21 cellular contexts compared by ENCODE assay signal in the genomic region with DNA sequence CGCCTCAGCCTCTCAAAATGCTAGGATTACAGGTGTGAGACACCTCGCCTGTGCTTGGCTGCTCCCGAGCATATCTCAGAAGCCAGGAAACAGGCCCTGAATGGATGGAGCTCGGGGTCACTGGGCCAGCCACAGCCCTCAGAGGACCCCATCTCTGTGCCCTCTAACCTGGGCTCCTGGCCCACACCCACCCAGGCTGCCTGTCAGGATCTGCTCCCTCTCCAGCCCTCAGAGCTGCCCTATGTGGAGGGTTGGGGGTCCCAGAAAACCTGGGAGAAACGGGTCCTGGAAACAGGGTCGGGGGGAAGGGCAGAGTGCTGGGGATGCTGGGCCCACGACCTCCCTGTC. TPM values are rescaled to one million over a fixed set of nuclear protein-coding genes. Genes with fewer than 3 reads are reported as not detected.
DNase-seq lines count a peak whose midpoint lies in the region; ATAC-seq, FAIRE-seq and TF ChIP-seq lines count a peak whose summit lies in the region.
"Had no signal": no experiment of that assay in that cellular context is flagged by ENCODE, and none has a peak within 500 bp of the region (broad histone marks: within the 10 kb centered on the region; RNA-seq: fewer than 3 reads in every experiment).

No MANE protein-coding gene starts in this region.

- no TSS peak for BruUV-seq in K562 (replicated peaks; lab: Mats Ljungman, UMichigan)

- no peak for TF ChIP-seq EP300 in K562 (IDR thresholded peaks at IDR 0.05; ENCODE audit: low read length)

- H4K20me1 ChIP-seq in BLaER1 = no peaks in the 10 kb centered on the region
- H4K20me1 ChIP-seq in K562 (replicated peaks; ENCODE audit: control insufficient read depth, insufficient read depth, low read length) = peaks cover 45% of the 10 kb centered on the region

- H3K9ac ChIP-seq in BLaER1 (peak overlapping the region; percentile 85), K562 (ENCODE audit: insufficient read depth in 1 of 2, low read depth in 2 of 2, low read length in 2 of 2) (peak overlapping the region in 1 of 2 experiments; percentile 9; a peak in 1 of 4 replicates)
- H3K9ac ChIP-seq: GM23248 had no signal

- in situ Hi-C loops in K562 (cut with MboI) = loop anchor here (5.0 to 25.0 kb wide), 3 partner anchors 136 to 531 kb away; no protein-coding TSS in a partner anchor

- no peaks in the 10 kb centered on the region for H3K79me2 ChIP-seq in K562 (ENCODE audit: control insufficient read depth, insufficient read depth, low read length)

- CTCF ChIA-PET in K562 (lab: Yijun Ruan, JAX; ENCODE audit: low intra/inter-chr PET ratio) = interaction anchor here (0.6 to 5.5 kb wide), 9 partner anchors 13 to 585 kb away, joined by 3 to 126 read pairs (median 8); a partner anchor contains a TSS

- no peaks in the 10 kb centered on the region for H3K9me3 Mint-ChIP-seq in neural crest cell
- H3K9me3 Mint-ChIP-seq: CD4-positive, CD25-positive, alpha-beta regulatory T cell; CD8-positive, alpha-beta T cell; HFFc6 had no signal

- no peak for ATAC-seq in K562
- ATAC-seq in activated CD4-positive, CD25-positive, alpha-beta regulatory T cell treated with anti-CD3 and anti-CD28 coated beads, Interleukin-2, amount 50 U/mL, for 24 hours = no peak

- TF ChIP-seq CTCF in K562 (IDR thresholded peaks at IDR 0.05 in 2 of 3, conservative IDR thresholded peaks at IDR 0.05 in 1 of 3; ENCODE audit: insufficient read depth in 2 of 3, low read depth in 1 of 3, low read length in 3 of 3) (no peak), neural crest cell (conservative IDR thresholded peaks at IDR 0.05) (no peak)

- POLR2A ChIA-PET in K562 (lab: Yijun Ruan, JAX) = interaction anchor here (0.7 to 1.4 kb wide), 2 partner anchors 38 to 128 kb away, joined by 4 to 5 read pairs; no protein-coding TSS in a partner anchor

- H3K27ac ChIP-seq in BLaER1 (peak overlapping the region; percentile 98), K562 (ENCODE audit: extremely low read depth, low read depth, low read length) (no peak overlapping the region)
- H3K27ac ChIP-seq: A549, C4-2B, GM23248 had no signal

- H3K4me1 Mint-ChIP-seq in neural crest cell = peaks cover 27% of the 10 kb centered on the region

- peak overlapping the region; percentile 97 for H3K4me2 ChIP-seq in BLaER1
- H3K4me2 ChIP-seq in K562 (ENCODE audit: insufficient read depth, low read length) = no peak overlapping the region
- H3K4me2 ChIP-seq: A549 had no signal

- H3K4me3 ChIP-seq in BLaER1 (peak overlapping the region; percentile 67), K562 (no peak overlapping the region), MG63 (no peak overlapping the region)
- H3K4me3 ChIP-seq: A549, HAP-1 had no signal

- H3K27me3 ChIP-seq in BLaER1 (no peaks in the 10 kb centered on the region), K562 (ENCODE audit: control insufficient read depth in 2 of 2, insufficient read depth in 2 of 2, low read length in 2 of 2) (peaks cover 33 to 75% of the 10 kb centered on the region in 2 experiments; a peak in 4 of 5 replicates), MG63 (no peaks in the 10 kb centered on the region)
- H3K27me3 ChIP-seq: BE2C had no signal

- DNase-seq in K562 (ENCODE audit: extremely low read depth in 1 of 4, low spot score in 3 of 4) (no peak), neural crest cell (ENCODE audit: low read depth, low spot score) (no peak), MG63 (no peak)
- no peak for DNase-seq in activated CD8-positive, alpha-beta memory T cell treated with anti-CD3 and anti-CD28 coated beads, Interleukin-2, amount 50 U/mL, for 48 hours
- DNase-seq: 8988T; AML-193; Caco-2; CD8-positive, alpha-beta T cell; DND-41; HFFc6 had no signal

- H3K9me3 ChIP-seq in BLaER1 = no peaks in the 10 kb centered on the region
- no peaks in the 10 kb centered on the region for H3K9me3 ChIP-seq in K562 (replicated peaks; ENCODE audit: control insufficient read depth, insufficient read depth, low read depth, low read length)
- no peaks in the 10 kb centered on the region for H3K9me3 ChIP-seq in MG63
- H3K9me3 ChIP-seq: A549, BE2C, Caco-2, HAP-1 had no signal

- H3K4me3 Mint-ChIP-seq in neural crest cell = no peak overlapping the region
- H3K4me3 Mint-ChIP-seq: CD4-positive, CD25-positive, alpha-beta regulatory T cell; CD8-positive, alpha-beta T cell; HFFc6 had no signal

- TF ChIP-seq RAD21 in K562 (CRISPR knock-in tag; conservative IDR thresholded peaks at IDR 0.05 in 1 of 2, IDR thresholded peaks at IDR 0.05 in 1 of 2) = no peak

- H2AFZ ChIP-seq in K562 (ENCODE audit: low read depth, low read length) = no peak overlapping the region
- H2AFZ ChIP-seq: GM23248 had no signal

- intact Hi-C loops in K562 (cut with micrococcal nuclease) = loop anchor here (5.0 to 10.0 kb wide), 2 partner anchors 36 to 259 kb away; no protein-coding TSS in a partner anchor

- H3K36me3 ChIP-seq in BLaER1 (no peaks in the 10 kb centered on the region), K562 (ENCODE audit: control insufficient read depth, insufficient read depth, low read length) (no peaks in the 10 kb centered on the region), MG63 (no peaks in the 10 kb centered on the region)
- H3K36me3 ChIP-seq: BE2C, HAP-1 had no signal

- TF ChIP-seq POLR2A in K562 (conservative IDR thresholded peaks at IDR 0.05) = no peak

- H3K9me1 ChIP-seq in K562 (ENCODE audit: control insufficient read depth, insufficient read depth, low read length) = no peaks in the 10 kb centered on the region

- no peaks in the 10 kb centered on the region for H3K27me3 Mint-ChIP-seq in neural crest cell (ENCODE audit: low read depth)

- H3K36me3 Mint-ChIP-seq in neural crest cell (ENCODE audit: low read depth) = no peaks in the 10 kb centered on the region
- H3K36me3 Mint-ChIP-seq: CD4-positive, CD25-positive, alpha-beta regulatory T cell; CD8-positive, alpha-beta T cell had no signal

- H3K4me1 ChIP-seq in BLaER1 (peaks cover 98% of the 10 kb centered on the region), K562 (replicated peaks in 1 of 2; ENCODE audit: control insufficient read depth in 2 of 2, insufficient read depth in 2 of 2, low read length in 2 of 2) (peaks cover 0 to 69% of the 10 kb centered on the region in 2 experiments; a peak in 2 of 5 replicates)
- H3K4me1 ChIP-seq: A549, Caco-2, HAP-1 had no signal

- H3K27ac Mint-ChIP-seq in neural crest cell (ENCODE audit: unreplicated experiment) = peak overlapping the region; percentile 50
- H3K27ac Mint-ChIP-seq: CD4-positive, CD25-positive, alpha-beta regulatory T cell; CD8-positive, alpha-beta T cell; HFFc6 had no signal

- no peak for FAIRE-seq in K562 (lab: Jason Lieb, UNC)
- FAIRE-seq: A549, G401.6, GM12892 had no signal

- 2% methylated on average over 7 of the region's 7 CpGs for WGBS in K562 (ENCODE audit: insufficient coverage, low coverage, missing lambda C conversion rate)

RNA-seq across cellular contexts. Expression of a gene that starts 5.2 kb away (rescaled TPM):
- not detected in 2 replicates for total RNA-seq in K562 (2011; cell fraction: chromatin; rRNA removed; ENCODE audit: low replicate concordance)
- not detected in 2 replicates for total RNA-seq in K562 (2011; cell fraction: nucleolus; rRNA removed)
- total RNA-seq in K562 (2011; cell fraction: nucleoplasm; rRNA removed) = not detected in 2 replicates
- not detected in 2 replicates for total RNA-seq in K562 (2014; rRNA removed)
- not detected in 2 replicates for total RNA-seq in K562 (2014; rRNA removed; fragmentation: Illumina TruSeq; extraction: Trizol)
- not detected in 2 replicates for total RNA-seq in K562 (2015; rRNA removed; fragmentation: Illumina TruSeq; extraction: Trizol)
- total RNA-seq in K562 (2021) = not detected in 2 replicates
- not detected in 2 replicates for polyA plus RNA-seq in K562 (2011; rRNA removed)
- not detected in 2 replicates for polyA plus RNA-seq in K562 (2011; cell fraction: cytosol; rRNA removed)
- polyA plus RNA-seq in K562 (2011; cell fraction: nucleus; rRNA removed) = not detected in 2 replicates
- 0.26 TPM in 1 of 2 replicates, not detected in the other for polyA plus RNA-seq in K562 (2012)
- polyA plus RNA-seq in K562 (2014; fragmentation: Illumina TruSeq; extraction: Trizol) = not detected in 2 replicates
- not detected for polyA plus RNA-seq in K562 (2014; fragmentation: Nextera tagmentation; extraction: Ambion mirVana)
- polyA plus RNA-seq in K562 (2014; rRNA removed) = not detected in 2 replicates
- polyA minus RNA-seq in K562 (2011; rRNA and poly(A)+ RNA removed) = not detected in 2 replicates
- not detected in 2 replicates for polyA minus RNA-seq in K562 (2011; cell fraction: cytosol; rRNA and poly(A)+ RNA removed)
- polyA minus RNA-seq in K562 (2011; cell fraction: nucleus; rRNA and poly(A)+ RNA removed) = not detected in 2 replicates
- 8.2 and 8.6 TPM in 2 replicates for total RNA-seq in neural crest cell
- not detected in 2 replicates for total RNA-seq in MG63 (2014; rRNA removed; shearing (Covaris generic); ENCODE audit: low replicate concordance)
- total RNA-seq: Caco-2; CD8-positive, alpha-beta T cell; H4 had no signal
- polyA plus RNA-seq: A549; CD4-positive, CD25-positive, alpha-beta regulatory T cell had no signal

RNA-seq across cellular contexts. Expression of a gene that starts 24.4 kb away (rescaled TPM):
- total RNA-seq in K562 (2011; cell fraction: chromatin; rRNA removed; ENCODE audit: low replicate concordance) = 77.3 and 229 TPM in 2 replicates
- total RNA-seq in K562 (2011; cell fraction: nucleolus; rRNA removed) = 110 and 113 TPM in 2 replicates
- total RNA-seq in K562 (2011; cell fraction: nucleoplasm; rRNA removed) = 89.5 and 103 TPM in 2 replicates
- total RNA-seq in K562 (2014; rRNA removed) (16.4 and 27.9 TPM in 2 replicates), K562 (2014; rRNA removed; fragmentation: Illumina TruSeq; extraction: Trizol) (4.5 and 7.5 TPM in 2 replicates), K562 (2015; rRNA removed; fragmentation: Illumina TruSeq; extraction: Trizol) (9.8 and 11.3 TPM in 2 replicates), K562 (2021) (99.5 and 109 TPM in 2 replicates), neural crest cell (82.1 and 98.9 TPM in 2 replicates)
- polyA plus RNA-seq in K562 (2011; rRNA removed) (21.3 and 39.4 TPM in 2 replicates), K562 (2014; fragmentation: Illumina TruSeq; extraction: Trizol) (34.6 and 58.2 TPM in 2 replicates), K562 (2014; fragmentation: Nextera tagmentation; extraction: Ambion mirVana) (under 1 TPM; 0.04 to 0.15 TPM), K562 (2014; rRNA removed) (74.5 and 108 TPM in 2 replicates)
- 30.5 and 34.1 TPM in 2 replicates for polyA plus RNA-seq in K562 (2011; cell fraction: cytosol; rRNA removed)
- 388 and 500 TPM in 2 replicates for polyA plus RNA-seq in K562 (2011; cell fraction: nucleus; rRNA removed)
- 47.3 and 69.3 TPM in 2 replicates for polyA plus RNA-seq in K562 (2012)
- polyA minus RNA-seq in K562 (2011; rRNA and poly(A)+ RNA removed) = 5.1 and 6.4 TPM in 2 replicates
- polyA minus RNA-seq in K562 (2011; cell fraction: cytosol; rRNA and poly(A)+ RNA removed) = 26.3 and 42.5 TPM in 2 replicates
- 38.9 and 55.3 TPM in 2 replicates for polyA minus RNA-seq in K562 (2011; cell fraction: nucleus; rRNA and poly(A)+ RNA removed)
- 1.4 and 9.6 TPM in 2 replicates for total RNA-seq in MG63 (2014; rRNA removed; shearing (Covaris generic); ENCODE audit: low replicate concordance)

RNA-seq across cellular contexts. Expression of a gene that starts 39.0 kb away (rescaled TPM):
- total RNA-seq in K562 (2011; cell fraction: chromatin; rRNA removed; ENCODE audit: low replicate concordance) = 249 and 785 TPM in 2 replicates
- total RNA-seq in K562 (2011; cell fraction: nucleolus; rRNA removed) = 623 and 778 TPM in 2 replicates
- 344 and 378 TPM in 2 replicates for total RNA-seq in K562 (2011; cell fraction: nucleoplasm; rRNA removed)
- 203 and 254 TPM in 2 replicates for total RNA-seq in K562 (2014; rRNA removed)
- 31.5 and 47.4 TPM in 2 replicates for total RNA-seq in K562 (2014; rRNA removed; fragmentation: Illumina TruSeq; extraction: Trizol)
- 151 and 170 TPM in 2 replicates for total RNA-seq in K562 (2015; rRNA removed; fragmentation: Illumina TruSeq; extraction: Trizol)
- total RNA-seq in K562 (2021) = 222 and 242 TPM in 2 replicates
- 102 and 189 TPM in 2 replicates for polyA plus RNA-seq in K562 (2011; rRNA removed)
- polyA plus RNA-seq in K562 (2011; cell fraction: cytosol; rRNA removed) = 155 and 253 TPM in 2 replicates
- polyA plus RNA-seq in K562 (2011; cell fraction: nucleus; rRNA removed) = 1,476 and 1,701 TPM in 2 replicates
- polyA plus RNA-seq in K562 (2012) = 173 and 189 TPM in 2 replicates
- 140 and 177 TPM in 2 replicates for polyA plus RNA-seq in K562 (2014; fragmentation: Illumina TruSeq; extraction: Trizol)
- 1 to 10 TPM; 1.6 to 6.6 TPM for polyA plus RNA-seq in K562 (2014; fragmentation: Nextera tagmentation; extraction: Ambion mirVana)
- 258 and 265 TPM in 2 replicates for polyA plus RNA-seq in K562 (2014; rRNA removed)
- 57.9 and 72.9 TPM in 2 replicates for polyA minus RNA-seq in K562 (2011; rRNA and poly(A)+ RNA removed)
- 87.3 and 128 TPM in 2 replicates for polyA minus RNA-seq in K562 (2011; cell fraction: cytosol; rRNA and poly(A)+ RNA removed)
- 286 and 369 TPM in 2 replicates for polyA minus RNA-seq in K562 (2011; cell fraction: nucleus; rRNA and poly(A)+ RNA removed)
- total RNA-seq in neural crest cell = 75.1 and 77.7 TPM in 2 replicates
- 39.4 and 43.4 TPM in 2 replicates for total RNA-seq in MG63 (2014; rRNA removed; shearing (Covaris generic); ENCODE audit: low replicate concordance)

RNA-seq across cellular contexts. Expression of a gene that starts 40.1 kb away (rescaled TPM):
- 525 and 801 TPM in 2 replicates for total RNA-seq in K562 (2011; cell fraction: chromatin; rRNA removed; ENCODE audit: low replicate concordance)
- 523 and 591 TPM in 2 replicates for total RNA-seq in K562 (2011; cell fraction: nucleolus; rRNA removed)
- total RNA-seq in K562 (2011; cell fraction: nucleoplasm; rRNA removed) = 545 and 554 TPM in 2 replicates
- total RNA-seq in K562 (2014; rRNA removed) (2,045 and 2,260 TPM in 2 replicates), K562 (2014; rRNA removed; fragmentation: Illumina TruSeq; extraction: Trizol) (1,191 and 1,409 TPM in 2 replicates), K562 (2015; rRNA removed; fragmentation: Illumina TruSeq; extraction: Trizol) (1,591 and 1,659 TPM in 2 replicates), K562 (2021) (1,289 and 1,311 TPM in 2 replicates), neural crest cell (469 and 489 TPM in 2 replicates)
- polyA plus RNA-seq in K562 (2011; rRNA removed) (1,082 and 1,351 TPM in 2 replicates), K562 (2014; fragmentation: Illumina TruSeq; extraction: Trizol) (1,518 and 1,621 TPM in 2 replicates), K562 (2014; fragmentation: Nextera tagmentation; extraction: Ambion mirVana) (100 to 1,000 TPM; 162 to 207 TPM), K562 (2014; rRNA removed) (2,237 and 2,891 TPM in 2 replicates)
- polyA plus RNA-seq in K562 (2011; cell fraction: cytosol; rRNA removed) = 950 and 1,655 TPM in 2 replicates
- polyA plus RNA-seq in K562 (2011; cell fraction: nucleus; rRNA removed) = 1,008 and 1,512 TPM in 2 replicates
- 795 and 1,074 TPM in 2 replicates for polyA plus RNA-seq in K562 (2012)
- 896 and 959 TPM in 2 replicates for polyA minus RNA-seq in K562 (2011; rRNA and poly(A)+ RNA removed)
- polyA minus RNA-seq in K562 (2011; cell fraction: cytosol; rRNA and poly(A)+ RNA removed) = 618 and 835 TPM in 2 replicates
- 183 and 414 TPM in 2 replicates for polyA minus RNA-seq in K562 (2011; cell fraction: nucleus; rRNA and poly(A)+ RNA removed)
- 841 and 1,160 TPM in 2 replicates for total RNA-seq in MG63 (2014; rRNA removed; shearing (Covaris generic); ENCODE audit: low replicate concordance)
